ENCODE assay signal across 17 cellular contexts in the genomic region with DNA sequence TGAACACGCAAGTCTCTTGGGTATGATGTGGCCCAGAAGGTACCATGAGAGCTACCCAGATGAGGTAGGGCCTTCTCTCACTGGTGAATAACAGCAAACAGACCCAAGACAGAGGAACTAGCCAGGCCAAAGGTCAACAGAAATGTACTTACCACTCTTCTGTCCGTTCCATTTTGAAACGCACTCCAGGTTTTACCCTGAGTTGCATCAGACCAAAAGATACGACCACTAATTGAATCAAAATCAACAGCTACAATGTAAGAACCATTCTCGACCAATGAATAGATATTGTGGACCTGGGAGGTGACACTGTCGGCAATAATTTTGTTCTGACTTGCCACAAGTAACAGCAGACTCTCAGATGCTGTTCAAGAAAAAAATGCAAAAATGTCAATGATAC.
DNase-seq lines count a peak whose midpoint lies in the region; ATAC-seq, FAIRE-seq and TF ChIP-seq lines count a peak whose summit lies in the region.
"Had no signal": no experiment of that assay in that cellular context is flagged by ENCODE, and none has a peak within 500 bp of the region (broad histone marks: within the 10 kb centered on the region; RNA-seq: fewer than 3 reads in every experiment).

No MANE protein-coding gene starts in this region.

- in situ Hi-C loops in K562 (cut with MboI) = no loop called here

- H3K36me3 Mint-ChIP-seq in neural crest cell (ENCODE audit: low read depth) = peaks cover 27% of the 10 kb centered on the region

- no peak overlapping the region for H2AK5ac ChIP-seq in mesendoderm (ENCODE audit: low read length)

- no peak overlapping the region for H3K4me3 Mint-ChIP-seq in neural crest cell
- H3K4me3 Mint-ChIP-seq: CD4-positive, alpha-beta T cell; HFFc6 had no signal

- peak; percentile 44; the same call in 1 of the 2 replicates for TF ChIP-seq EP300 in K562 (IDR thresholded peaks at IDR 0.05; ENCODE audit: low read length)

- no peaks in the 10 kb centered on the region for H3K27me3 ChIP-seq in KMS-11 (ENCODE audit: insufficient read depth, low read depth)
- peaks cover 5 to 7% of the 10 kb centered on the region in 2 experiments; a peak in 4 of 5 replicates for H3K27me3 ChIP-seq in K562 (ENCODE audit: control insufficient read depth in 2 of 2, insufficient read depth in 2 of 2, low read length in 2 of 2)
- no peaks in the 10 kb centered on the region for H3K27me3 ChIP-seq in mesendoderm (ENCODE audit: insufficient read depth, low read length, poor library complexity)
- H3K27me3 ChIP-seq in body of pancreas = no peaks in the 10 kb centered on the region

- peak overlapping the region; percentile 76 for H3K27ac Mint-ChIP-seq in neural crest cell (ENCODE audit: unreplicated experiment)
- H3K27ac Mint-ChIP-seq: CD4-positive, alpha-beta T cell; HFFc6 had no signal

- POLR2A ChIA-PET in K562 (lab: Yijun Ruan, JAX) = interaction anchor here (1.7 kb wide), 1 partner anchor 16 kb away, joined by 4 read pairs; no protein-coding TSS in a partner anchor

- H3K4me2 ChIP-seq in KMS-11 (peak overlapping the region; percentile 40; the same call in 1 of the 2 replicates), K562 (ENCODE audit: insufficient read depth, low read length) (no peak overlapping the region), mesendoderm (ENCODE audit: low read length) (no peak overlapping the region)
- H3K4me2 ChIP-seq: A549 had no signal

- H3K79me1 ChIP-seq in mesendoderm (ENCODE audit: low read length) = no peaks in the 10 kb centered on the region

- no peak for FAIRE-seq in K562 (lab: Jason Lieb, UNC)
- FAIRE-seq: A549 had no signal

- H3K18ac ChIP-seq in mesendoderm (ENCODE audit: low read length) = no peak overlapping the region

- H3K4me1 Mint-ChIP-seq in neural crest cell = no peaks in the 10 kb centered on the region

- H3K9ac ChIP-seq in KMS-11 = no peak overlapping the region
- no peak overlapping the region for H3K9ac ChIP-seq in K562 (ENCODE audit: insufficient read depth in 1 of 2, low read depth in 2 of 2, low read length in 2 of 2)
- H3K9ac ChIP-seq in mesendoderm (ENCODE audit: low read length) = no peak overlapping the region

- CTCF ChIA-PET in K562 (lab: Yijun Ruan, JAX; ENCODE audit: low intra/inter-chr PET ratio) = interaction anchor here (0.6 kb wide), 1 partner anchor 317 kb away, joined by 3 read pairs; no protein-coding TSS in a partner anchor

- H4K5ac ChIP-seq in mesendoderm (ENCODE audit: low read length) = no peak overlapping the region

- H3K9me3 Mint-ChIP-seq in neural crest cell = no peaks in the 10 kb centered on the region
- H3K9me3 Mint-ChIP-seq: CD4-positive, alpha-beta T cell had no signal

- ATAC-seq in K562 (peak; percentile 67), body of pancreas (no peak)
- ATAC-seq: A549, HCT116 had no signal

- WGBS in K562 (ENCODE audit: insufficient coverage, low coverage, missing lambda C conversion rate) = 13% methylated on average over 6 of the region's 6 CpGs
- WGBS in mesendoderm (ENCODE audit: extremely low coverage, insufficient coverage, low lambda C conversion rate) = no CpG with 5 or more reads among the region's 6 CpGs
- WGBS in body of pancreas, 2 donors = 67 to 75% methylated on average over 6 of the region's 6 CpGs

- DNase-seq in K562 (ENCODE audit: extremely low read depth in 1 of 4, low spot score in 3 of 4) = no peak
- no peak for DNase-seq in neural crest cell (ENCODE audit: low read depth, low spot score)
- DNase-seq in mesendoderm = no peak
- DNase-seq in body of pancreas = no peak
- DNase-seq in foreskin fibroblast = no peak
- DNase-seq: AML-193; CD4-positive, alpha-beta T cell; DMS153; DMS79; GF-D8; GOT3; H7; HFFc6 had no signal

- no peak overlapping the region for H2BK120ac ChIP-seq in mesendoderm (ENCODE audit: low read depth, low read length)

- H3K4me3 ChIP-seq in KMS-11 (IDR thresholded peaks at IDR 0.05; ENCODE audit: insufficient read depth, low read depth, low read length) (no peak overlapping the region), K562 (no peak overlapping the region), mesendoderm (ENCODE audit: low read length) (no peak overlapping the region), body of pancreas (no peak overlapping the region), foreskin fibroblast (ENCODE audit: low read depth in 1 of 2, low read length in 2 of 2) (no peak overlapping the region)
- H3K4me3 ChIP-seq: A549 had no signal

- H3K36me3 ChIP-seq in KMS-11 (ENCODE audit: insufficient read depth) = no peaks in the 10 kb centered on the region
- H3K36me3 ChIP-seq in K562 (ENCODE audit: control insufficient read depth, insufficient read depth, low read length) = no peaks in the 10 kb centered on the region
- no peaks in the 10 kb centered on the region for H3K36me3 ChIP-seq in mesendoderm (ENCODE audit: control insufficient read depth, insufficient read depth, low read length)
- H3K36me3 ChIP-seq in body of pancreas (replicated peaks in 1 of 2; ENCODE audit: insufficient read depth in 1 of 2, low read depth in 2 of 2) = no peaks in the 10 kb centered on the region

- H3K79me2 ChIP-seq in KMS-11 (ENCODE audit: insufficient read depth, low read depth) = no peaks in the 10 kb centered on the region
- H3K79me2 ChIP-seq in K562 (ENCODE audit: control insufficient read depth, insufficient read depth, low read length) = no peaks in the 10 kb centered on the region
- no peaks in the 10 kb centered on the region for H3K79me2 ChIP-seq in mesendoderm (ENCODE audit: control insufficient read depth, insufficient read depth, low read length)

- no peak overlapping the region; the same call in 1 of the 2 replicates for H3K27ac ChIP-seq in KMS-11
- H3K27ac ChIP-seq in K562 (ENCODE audit: extremely low read depth, low read depth, low read length) = no peak overlapping the region
- no peak overlapping the region for H3K27ac ChIP-seq in mesendoderm (ENCODE audit: low read depth, low read length)
- H3K27ac ChIP-seq in body of pancreas = no peak overlapping the region
- H3K27ac ChIP-seq: A549, C4-2B had no signal

- no peak for TF ChIP-seq POLR2A in K562 (conservative IDR thresholded peaks at IDR 0.05)
- TF ChIP-seq POLR2A in body of pancreas (IDR thresholded peaks at IDR 0.05) = no peak

- H3K4me1 ChIP-seq in KMS-11 (ENCODE audit: low read depth, poor library complexity, severe bottlenecking) = peaks cover 25% of the 10 kb centered on the region
- no peaks in the 10 kb centered on the region; a peak in 1 of 5 replicates for H3K4me1 ChIP-seq in K562 (replicated peaks in 1 of 2; ENCODE audit: control insufficient read depth in 2 of 2, insufficient read depth in 2 of 2, low read length in 2 of 2)
- no peaks in the 10 kb centered on the region for H3K4me1 ChIP-seq in mesendoderm (ENCODE audit: control insufficient read depth, low read depth, low read length)
- H3K4me1 ChIP-seq in body of pancreas = no peaks in the 10 kb centered on the region
- H3K4me1 ChIP-seq: A549 had no signal

- H3K9me3 ChIP-seq in K562 (replicated peaks; ENCODE audit: control insufficient read depth, insufficient read depth, low read depth, low read length) = no peaks in the 10 kb centered on the region
- no peaks in the 10 kb centered on the region for H3K9me3 ChIP-seq in body of pancreas
- H3K9me3 ChIP-seq: A549 had no signal

- H3K4ac ChIP-seq in mesendoderm (ENCODE audit: low read depth, low read length) = no peak overlapping the region

- no peak overlapping the region for H3K56ac ChIP-seq in mesendoderm (ENCODE audit: low read length)

- BruUV-seq in K562 (replicated peaks; lab: Mats Ljungman, UMichigan) = no TSS peak

- H2BK5ac ChIP-seq in mesendoderm (ENCODE audit: low read length) = no peak overlapping the region

- H3K27me3 Mint-ChIP-seq in neural crest cell (ENCODE audit: low read depth) = no peaks in the 10 kb centered on the region

- H3K23ac ChIP-seq in mesendoderm (ENCODE audit: low read length) = no peak overlapping the region

- H4K8ac ChIP-seq in mesendoderm (ENCODE audit: low read depth, low read length) = no peak overlapping the region

- H2AFZ ChIP-seq in KMS-11 (ENCODE audit: low read depth) (no peak overlapping the region), K562 (ENCODE audit: low read depth, low read length) (peak overlapping the region; percentile 30; the same call in 1 of the 2 replicates)

- H4K20me1 ChIP-seq in KMS-11 (ENCODE audit: insufficient read depth) = no peaks in the 10 kb centered on the region
- H4K20me1 ChIP-seq in K562 (replicated peaks; ENCODE audit: control insufficient read depth, insufficient read depth, low read length) = no peaks in the 10 kb centered on the region

- no peak for TF ChIP-seq CTCF in KMS-11 (conservative IDR thresholded peaks at IDR 0.05; ENCODE audit: low read depth, low read length)
- TF ChIP-seq CTCF in K562 (IDR thresholded peaks at IDR 0.05 in 2 of 3, conservative IDR thresholded peaks at IDR 0.05 in 1 of 3; ENCODE audit: insufficient read depth in 2 of 3, low read depth in 1 of 3, low read length in 3 of 3) = no peak
- no peak for TF ChIP-seq CTCF in neural crest cell (conservative IDR thresholded peaks at IDR 0.05)
- TF ChIP-seq CTCF in body of pancreas (IDR thresholded peaks at IDR 0.05) = no peak
- no peak for TF ChIP-seq CTCF in foreskin fibroblast (IDR thresholded peaks at IDR 0.05; ENCODE audit: low read depth, low read length)

- H2BK15ac ChIP-seq in mesendoderm (replicated peaks; ENCODE audit: low read depth) = no peak overlapping the region

- H3K9me1 ChIP-seq in K562 (ENCODE audit: control insufficient read depth, insufficient read depth, low read length) = no peaks in the 10 kb centered on the region

- no peak for TF ChIP-seq RAD21 in K562 (CRISPR knock-in tag; conservative IDR thresholded peaks at IDR 0.05 in 1 of 2, IDR thresholded peaks at IDR 0.05 in 1 of 2)

- intact Hi-C loops in K562 (cut with micrococcal nuclease) (no loop called here), body of pancreas (cut with DNase I) (no loop called here)

TF ChIP-seq in K562, 482 proteins besides CTCF, POLR2A, EP300 and RAD21 (continues in another document):
- TF ChIP-seq, protein P1, sequence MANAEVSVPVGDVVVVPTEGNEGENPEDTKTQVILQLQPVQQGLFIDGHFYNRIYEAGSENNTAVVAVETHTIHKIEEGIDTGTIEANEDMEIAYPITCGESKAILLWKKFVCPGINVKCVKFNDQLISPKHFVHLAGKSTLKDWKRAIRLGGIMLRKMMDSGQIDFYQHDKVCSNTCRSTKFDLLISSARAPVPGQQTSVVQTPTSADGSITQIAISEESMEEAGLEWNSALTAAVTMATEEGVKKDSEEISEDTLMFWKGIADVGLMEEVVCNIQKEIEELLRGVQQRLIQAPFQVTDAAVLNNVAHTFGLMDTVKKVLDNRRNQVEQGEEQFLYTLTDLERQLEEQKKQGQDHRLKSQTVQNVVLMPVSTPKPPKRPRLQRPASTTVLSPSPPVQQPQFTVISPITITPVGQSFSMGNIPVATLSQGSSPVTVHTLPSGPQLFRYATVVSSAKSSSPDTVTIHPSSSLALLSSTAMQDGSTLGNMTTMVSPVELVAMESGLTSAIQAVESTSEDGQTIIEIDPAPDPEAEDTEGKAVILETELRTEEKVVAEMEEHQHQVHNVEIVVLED (CRISPR knock-in tag; IDR thresholded peaks at IDR 0.05) = 0 out of 2 replicates have a peak, but pooled peaks have one; percentile 25
